2 cellular contexts compared by ENCODE assay signal in the genomic region with DNA sequence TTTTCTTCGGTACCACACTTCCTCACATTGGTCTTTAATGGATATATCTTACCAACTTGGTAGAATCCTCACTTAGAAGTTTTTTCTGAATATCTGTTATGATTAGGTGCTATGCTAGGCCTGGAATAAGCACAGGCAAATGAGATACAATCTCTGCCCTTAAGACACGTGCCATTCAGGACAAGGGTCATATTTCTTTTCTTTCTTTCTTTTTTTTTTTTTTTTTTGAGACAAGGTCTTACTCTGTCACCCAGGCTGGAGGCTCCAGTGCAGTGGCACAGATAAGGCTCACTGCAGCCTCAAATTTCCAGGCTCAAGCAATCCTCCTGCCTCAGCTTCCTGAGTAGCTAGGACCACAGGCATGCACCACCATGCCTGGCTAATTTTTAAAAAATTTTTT. TPM values are rescaled to one million over a fixed set of nuclear protein-coding genes. Genes with fewer than 3 reads are reported as not detected.
"Had no signal": no experiment of that assay in that cellular context is flagged by ENCODE, and none has a peak within 500 bp of the region (broad histone marks: within the 10 kb centered on the region; RNA-seq: fewer than 3 reads in every experiment).

No MANE protein-coding gene starts in this region.

RNA-seq across cellular contexts. Expression of a gene that starts 23.0 kb away (rescaled TPM):
- total RNA-seq: astrocyte had no signal

RNA-seq across cellular contexts. Expression of a gene that starts 52.3 kb away (rescaled TPM):
- total RNA-seq: cardiac septum had no signal
